In genomic region chr10:133160813-133161471, GRCh38 we compare ENCODE assay signal across 8 cellular contexts. TPM values are rescaled to one million over a fixed set of nuclear protein-coding genes. Genes with fewer than 3 reads are reported as not detected.
DNase-seq lines count a peak whose midpoint lies in the region; ATAC-seq and TF ChIP-seq lines count a peak whose summit lies in the region.

No MANE protein-coding gene starts in this region.

- TF ChIP-seq CTCF in AG10803 (conservative IDR thresholded peaks at IDR 0.05; ENCODE audit: low read length) (no peak), fibroblast of the aortic adventitia (IDR thresholded peaks at IDR 0.05; ENCODE audit: insufficient read depth, low read length) (no peak), osteoblast (IDR thresholded peaks at IDR 0.05; ENCODE audit: extremely low read depth, low read depth, low read length) (no peak)

- H3K36me3 ChIP-seq in NT2/D1 (ENCODE audit: insufficient read depth, insufficient read length, low read length), result peaks cover 2% of the 10 kb centered on the region
- H3K36me3 ChIP-seq in osteoblast (ENCODE audit: insufficient read depth, low read length), result no peaks in the 10 kb centered on the region
- no peaks in the 10 kb centered on the region for H3K36me3 ChIP-seq in aorta (ENCODE audit: control insufficient read depth in 1 of 2, insufficient read depth in 2 of 2, low read length in 1 of 2)

- 2% methylated on average over 28 to 29 of the region's 29 CpGs for WGBS in aorta, 2 donors

- H3K4me3 ChIP-seq in AG10803 (ENCODE audit: low read length) (peak overlapping the region; percentile 56), NT2/D1 (ENCODE audit: insufficient read length, low read depth) (peak overlapping the region; percentile 49), fibroblast of the aortic adventitia (ENCODE audit: low read depth, low read length) (peak overlapping the region; percentile 64), osteoblast (ENCODE audit: insufficient read depth, low read length) (peak overlapping the region; percentile 53), aorta (ENCODE audit: low read length in 2 of 2) (peak overlapping the region in 1 of 2 donors; percentile 45)

- peaks cover 11% of the 10 kb centered on the region for H3K4me1 ChIP-seq in NT2/D1 (ENCODE audit: insufficient read depth, insufficient read length)
- H3K4me1 ChIP-seq in osteoblast (ENCODE audit: insufficient read depth, low read length), result no peaks in the 10 kb centered on the region
- no peaks in the 10 kb centered on the region for H3K4me1 ChIP-seq in aorta (ENCODE audit: control insufficient read depth in 1 of 2, insufficient read depth in 2 of 2, low read length in 2 of 2)

- intact Hi-C loops in aorta (cut with DNase I), result no loop called here

- H3K27ac ChIP-seq in osteoblast (ENCODE audit: low read depth, low read length) (no peak overlapping the region), aorta (ENCODE audit: low read depth in 1 of 2, low read length in 2 of 2) (no peak overlapping the region)

- no peaks in the 10 kb centered on the region for H4K20me1 ChIP-seq in osteoblast (ENCODE audit: insufficient read depth, low read length)

- ATAC-seq in GM21528 (IDR thresholded peaks at IDR 0.05; ENCODE audit: low FRiP score, unreplicated experiment) (no peak), aorta (ENCODE audit: low FRiP score) (no peak), GM19351 (IDR thresholded peaks at IDR 0.05; ENCODE audit: unreplicated experiment) (no peak)

- H3K79me2 ChIP-seq in osteoblast (ENCODE audit: insufficient read depth, low read length), result no peaks in the 10 kb centered on the region

- H3K27me3 ChIP-seq in NT2/D1 (ENCODE audit: insufficient read depth, insufficient read length) (no peaks in the 10 kb centered on the region), osteoblast (ENCODE audit: insufficient read depth, low read length) (peaks cover 13% of the 10 kb centered on the region), aorta (ENCODE audit: control insufficient read depth in 1 of 2, insufficient read depth in 2 of 2, low read length in 1 of 2) (no peaks in the 10 kb centered on the region)

- H2AFZ ChIP-seq in osteoblast (ENCODE audit: low read length), result no peak overlapping the region

- H3K9me3 ChIP-seq in NT2/D1 (ENCODE audit: insufficient read depth, low read length) (no peaks in the 10 kb centered on the region), osteoblast (ENCODE audit: low read depth, low read length) (no peaks in the 10 kb centered on the region), aorta (ENCODE audit: control insufficient read depth, low read length) (no peaks in the 10 kb centered on the region)

- peak overlapping the region; percentile 64 for H3K4me2 ChIP-seq in osteoblast (ENCODE audit: insufficient read depth, low read length)

- H3K9ac ChIP-seq in NT2/D1 (ENCODE audit: insufficient read length, low read depth), result peak overlapping the region; percentile 85

- DNase-seq in AG10803 (ENCODE audit: low read depth) (no peak), NT2/D1 (ENCODE audit: low read depth, low spot score) (no peak), fibroblast of the aortic adventitia (ENCODE audit: low read depth) (no peak), osteoblast (ENCODE audit: insufficient read length, low spot score, missing footprints) (peak; percentile 81), aorta (no peak)
- DNase-seq in stimulated activated CD4-positive, alpha-beta T cell treated with anti-CD3 and anti-CD28 coated beads, Interleukin-4, amount 100 ng/mL, for 4 hours, result no peak

RNA-seq across cellular contexts. Expression of gene KNDC1, which starts 0.9 kb away (rescaled TPM):
- total RNA-seq in fibroblast of the aortic adventitia (ENCODE audit: low replicate concordance), result under 0.01 and 0.41 TPM in 2 replicates
- total RNA-seq in osteoblast, result under 0.01 TPM in 1 of 2 replicates, not detected in the other
- under 1 TPM; 0.13 to 0.36 TPM for total RNA-seq in aorta
- under 1 TPM; 0.05 to 0.25 TPM for polyA plus RNA-seq in aorta
